In the genomic region with DNA sequence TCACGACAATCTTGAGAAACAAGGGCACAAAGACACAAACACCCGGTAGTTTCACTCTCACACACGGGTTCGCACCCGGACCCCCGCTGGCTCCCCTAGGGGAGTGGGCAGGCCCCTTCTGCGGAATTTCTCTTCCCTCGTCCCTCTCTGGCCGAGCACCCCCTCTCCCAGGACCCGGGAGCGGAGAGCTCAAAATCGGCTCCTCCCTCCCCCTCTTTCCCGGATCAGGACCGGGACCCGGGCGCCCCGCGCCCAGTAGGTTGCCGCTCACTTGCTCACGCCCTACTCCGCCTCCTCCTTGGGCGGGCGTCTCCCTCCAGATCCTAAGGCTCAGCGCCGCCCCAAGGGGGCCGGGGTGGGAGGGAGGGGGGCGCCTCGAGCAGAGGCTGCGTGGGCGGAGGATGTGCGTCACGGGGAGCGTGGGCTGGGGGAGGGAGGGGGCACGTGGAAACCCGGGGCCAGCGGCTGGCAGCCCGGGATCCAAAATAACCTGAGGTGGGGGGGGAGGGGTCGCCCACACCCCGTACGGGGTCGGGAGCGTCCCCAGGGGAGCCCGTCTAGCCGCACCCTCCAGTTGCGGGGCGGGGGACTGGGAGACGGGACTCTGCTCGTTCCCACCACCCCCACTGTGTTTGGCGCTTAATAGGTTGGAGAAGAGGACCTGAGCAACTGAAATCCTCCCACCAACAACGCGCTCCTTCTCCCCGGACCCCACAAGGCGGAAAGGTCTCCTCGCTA, we compare ENCODE assay signal across 8 cellular contexts. TPM values are rescaled to one million over a fixed set of nuclear protein-coding genes. Genes with fewer than 3 reads are reported as not detected.
DNase-seq lines count a peak whose midpoint lies in the region; ATAC-seq and TF ChIP-seq lines count a peak whose summit lies in the region.

No MANE protein-coding gene starts in this region.

- H3K18ac ChIP-seq in mesenchymal stem cell (ENCODE audit: low read depth in 1 of 2, low read length in 2 of 2), result peak overlapping the region; percentile 88 to 92

- H3K27me3 ChIP-seq in mesenchymal stem cell (ENCODE audit: control insufficient read depth in 1 of 2, insufficient read depth in 1 of 2, low read length in 2 of 2), result no peaks in the 10 kb centered on the region

- H3K79me1 ChIP-seq in mesenchymal stem cell (replicated peaks; ENCODE audit: low read length, poor library complexity, severe bottlenecking), result peaks cover 9% of the 10 kb centered on the region

- TF ChIP-seq CTCF in GM13977 (IDR thresholded peaks at IDR 0.05; ENCODE audit: extremely low read depth, insufficient read depth, missing control alignments), result no peak

- peak overlapping the region; percentile 95 to 97 for H3K4ac ChIP-seq in mesenchymal stem cell (ENCODE audit: low read depth in 1 of 2, low read length in 2 of 2)

- H3K4me2 ChIP-seq in mesenchymal stem cell (ENCODE audit: low read length, poor library complexity, severe bottlenecking), result peak overlapping the region; percentile 95

- peak overlapping the region; percentile 85 for H4K8ac ChIP-seq in mesenchymal stem cell (ENCODE audit: low read length)

- H3K9me3 ChIP-seq in mesenchymal stem cell (ENCODE audit: control insufficient read depth, low read length), result no peaks in the 10 kb centered on the region

- peak overlapping the region; percentile 92 for H2BK15ac ChIP-seq in mesenchymal stem cell (ENCODE audit: low read depth, poor library complexity, severe bottlenecking)

- H3K4me1 ChIP-seq in mesenchymal stem cell (ENCODE audit: control insufficient read depth, insufficient read depth, low read depth, low read length), result peaks cover 15% of the 10 kb centered on the region

- H3K23ac ChIP-seq in mesenchymal stem cell (ENCODE audit: low read length in 2 of 2), result peak overlapping the region in 1 of 2 experiments; percentile 48

- WGBS in mesenchymal stem cell, result 0% methylated on average over 24 of the region's 54 CpGs

- H2AFZ ChIP-seq in mesenchymal stem cell (ENCODE audit: low read depth, low read length), result no peak overlapping the region

- no peak overlapping the region for H3K14ac ChIP-seq in mesenchymal stem cell (ENCODE audit: low read length in 2 of 2)

- peak overlapping the region; percentile 92 for H4K91ac ChIP-seq in mesenchymal stem cell (ENCODE audit: low read length)

- DNase-seq in GM13977 (ENCODE audit: low spot score) (peak; percentile 81), NCI-H460 (ENCODE audit: extremely low read depth, low read depth) (peak; percentile 79), mesenchymal stem cell (peak; percentile 93)
- DNase-seq in activated CD8-positive, alpha-beta memory T cell treated with anti-CD3 and anti-CD28 coated beads for 1 hour (ENCODE audit: extremely low read depth in 1 of 2, low read depth in 1 of 2), result peak; percentile 93 to 95
- peak; percentile 92 for DNase-seq in effector CD8-positive, alpha-beta T cell (lab: John Stamatoyannopoulos, UW)
- peak; percentile 83 for DNase-seq in stimulated activated CD8-positive, alpha-beta memory T cell treated with anti-CD3 and anti-CD28 coated beads, Interleukin-12 subunit alpha, Interleukin-12 subunit beta, amount 100 ng/mL, for 24 hours (ENCODE audit: extremely low read depth)

- H3K4me3 ChIP-seq in mesenchymal stem cell (ENCODE audit: insufficient read depth in 1 of 2, low read depth in 1 of 2, low read length in 2 of 2), result peak overlapping the region; percentile 65 to 81

- H3K36me3 ChIP-seq in mesenchymal stem cell (ENCODE audit: control insufficient read depth in 1 of 2, insufficient read depth in 2 of 2, low read depth in 1 of 2, low read length in 2 of 2), result peaks cover 12 to 17% of the 10 kb centered on the region in 2 experiments

- H2AK5ac ChIP-seq in mesenchymal stem cell (ENCODE audit: low read length, severe bottlenecking), result peak overlapping the region; percentile 6

- peak overlapping the region; percentile 96 for H3K27ac ChIP-seq in mesenchymal stem cell (ENCODE audit: low read length, poor library complexity, severe bottlenecking)

- H2BK5ac ChIP-seq in mesenchymal stem cell (ENCODE audit: low read depth, low read length, poor library complexity, severe bottlenecking), result peak overlapping the region; percentile 90

- H3K9ac ChIP-seq in mesenchymal stem cell (ENCODE audit: low read length), result peak overlapping the region; percentile 97

- peak overlapping the region; percentile 12 to 73 for H2BK12ac ChIP-seq in mesenchymal stem cell (ENCODE audit: low read length in 2 of 2)

- in situ Hi-C loops in GM13977 (cut with MboI; ENCODE audit: low pct_unique_long_range_greater_than_20kb, low sequenced_read_pairs, unreplicated experiment), result no loop called here

- peak overlapping the region; percentile 99 for H2BK120ac ChIP-seq in mesenchymal stem cell (ENCODE audit: low read depth, low read length)

- ATAC-seq in HG02840 (IDR thresholded peaks at IDR 0.05; ENCODE audit: low FRiP score, unreplicated experiment) (peak; percentile 26), GM18519 (IDR thresholded peaks at IDR 0.05; ENCODE audit: low FRiP score, unreplicated experiment) (no peak)

RNA-seq across cellular contexts. Expression of a gene that starts 1.8 kb away (rescaled TPM):
- 16.3 and 19.6 TPM in 2 replicates for total RNA-seq in NCI-H460 (2014; rRNA removed; shearing (Covaris generic))
- 18.9 and 35.8 TPM in 2 replicates for polyA plus RNA-seq in NCI-H460 (2014; cell fraction: nucleus; rRNA removed)
- polyA plus RNA-seq in mesenchymal stem cell (2013, experiment 1 of 2), result 28.9 TPM
- 27.0 TPM for polyA plus RNA-seq in mesenchymal stem cell (2013, experiment 2 of 2)

RNA-seq across cellular contexts. Expression of a gene that starts 8.5 kb away (rescaled TPM):
- 22.8 and 23.6 TPM in 2 replicates for total RNA-seq in NCI-H460 (2014; rRNA removed; shearing (Covaris generic))
- polyA plus RNA-seq in NCI-H460 (2014; cell fraction: nucleus; rRNA removed), result 31.7 and 46.0 TPM in 2 replicates
- polyA plus RNA-seq in mesenchymal stem cell (2013, experiment 1 of 2), result 6.2 TPM
- polyA plus RNA-seq in mesenchymal stem cell (2013, experiment 2 of 2), result 5.8 TPM

RNA-seq across cellular contexts. Expression of a gene that starts 24.0 kb away (rescaled TPM):
- total RNA-seq in NCI-H460 (2014; rRNA removed; shearing (Covaris generic)), result 51.3 and 68.8 TPM in 2 replicates
- 172 and 185 TPM in 2 replicates for polyA plus RNA-seq in NCI-H460 (2014; cell fraction: nucleus; rRNA removed)
- polyA plus RNA-seq in mesenchymal stem cell (2013, experiment 1 of 2), result 87.5 TPM
- polyA plus RNA-seq in mesenchymal stem cell (2013, experiment 2 of 2), result 89.4 TPM

RNA-seq across cellular contexts. Expression of a gene that starts 37.2 kb away (rescaled TPM):
- total RNA-seq in NCI-H460 (2014; rRNA removed; shearing (Covaris generic)), result not detected in 2 replicates
- 0.44 TPM in 1 of 2 replicates, not detected in the other for polyA plus RNA-seq in NCI-H460 (2014; cell fraction: nucleus; rRNA removed)
- polyA plus RNA-seq in mesenchymal stem cell (2013, experiment 1 of 2), result not detected
- not detected for polyA plus RNA-seq in mesenchymal stem cell (2013, experiment 2 of 2)

RNA-seq across cellular contexts. Expression of a gene that starts 41.2 kb away (rescaled TPM):
- 3.1 and 5.5 TPM in 2 replicates for total RNA-seq in NCI-H460 (2014; rRNA removed; shearing (Covaris generic))
- polyA plus RNA-seq in NCI-H460 (2014; cell fraction: nucleus; rRNA removed), result 1.3 and 3.4 TPM in 2 replicates
- polyA plus RNA-seq in mesenchymal stem cell (2013, experiment 1 of 2), result 68.9 TPM
- 57.9 TPM for polyA plus RNA-seq in mesenchymal stem cell (2013, experiment 2 of 2)
